In the genomic region with DNA sequence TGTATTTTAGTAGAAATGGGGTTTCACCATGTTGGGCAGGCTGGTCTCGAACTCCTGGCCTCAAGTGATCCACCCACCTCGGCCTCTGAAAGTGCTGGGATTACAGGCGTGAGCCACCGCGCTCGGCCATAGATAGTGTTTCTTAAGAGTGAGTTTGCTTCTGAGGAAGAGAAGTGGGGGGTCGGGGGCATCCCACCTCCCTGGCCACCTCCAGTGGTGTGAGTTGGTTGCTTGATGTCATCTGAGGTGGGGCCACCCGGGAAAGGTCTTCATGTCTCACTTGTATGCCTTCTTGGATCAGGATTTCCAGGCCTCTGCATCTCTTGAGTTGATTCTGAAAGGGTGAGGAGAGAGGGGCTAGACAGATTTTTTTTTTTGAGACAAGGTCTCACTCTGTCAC, we compare ENCODE assay signal across 26 cellular contexts.
"Had no signal": no experiment of that assay in that cellular context is flagged by ENCODE, and none has a peak within 500 bp of the region (broad histone marks: within the 10 kb centered on the region; RNA-seq: fewer than 3 reads in every experiment).

No MANE protein-coding gene starts in this region.

- H3K4me3 ChIP-seq: esophagus squamous epithelium, heart right ventricle, lung, prostate gland, right atrium auricular region, thoracic aorta, tibial nerve, upper lobe of left lung, uterus had no signal

- H3K27me3 ChIP-seq: esophagus squamous epithelium, heart right ventricle, right atrium auricular region, tibial nerve, upper lobe of left lung, uterus had no signal

- H3K27ac Mint-ChIP-seq: memory B cell; natural killer cell; stimulated activated memory B cell treated with anti-CD40 and anti-IgM and Interleukin-4, amounts not matched to agents 10 μg/mL and 1 μg/mL and 100 μg/mL, for 72 hours; stimulated activated naive CD8-positive, alpha-beta T cell treated with anti-CD3 and anti-CD28 coated beads, Interleukin-15, Interleukin-2, amounts not matched to agents 100 ng/mL and 50 ng/mL, for 24 hours had no signal

- H3K9me3 ChIP-seq: esophagus squamous epithelium, heart right ventricle, neutrophil, prostate gland, right atrium auricular region, thoracic aorta, tibial nerve, upper lobe of left lung, uterus had no signal

- DNase-seq: cortex of kidney; effector memory CD8-positive, alpha-beta T cell; erythroblast; esophagus squamous epithelium; foreskin melanocyte; glutamatergic neuron; heart right ventricle; hippocampal formation; kidney glomerular epithelial cell; natural killer cell; stimulated activated CD4-positive, alpha-beta T cell treated with anti-CD3 and anti-CD28 coated beads, Interleukin-4, amount 100 ng/mL, for 4 hours; upper lobe of left lung; uterus had no signal

- H3K36me3 Mint-ChIP-seq: memory B cell; natural killer cell; stimulated activated memory B cell treated with anti-CD40 and anti-IgM and Interleukin-4, amounts not matched to agents 10 μg/mL and 1 μg/mL and 100 μg/mL, for 72 hours had no signal

- H3K4me3 Mint-ChIP-seq: effector memory CD8-positive, alpha-beta T cell; memory B cell; natural killer cell; stimulated activated memory B cell treated with anti-CD40 and anti-IgM and Interleukin-4, amounts not matched to agents 10 μg/mL and 1 μg/mL and 100 μg/mL, for 72 hours; stimulated activated naive CD8-positive, alpha-beta T cell treated with anti-CD3 and anti-CD28 coated beads, Interleukin-15, Interleukin-2, amounts not matched to agents 100 ng/mL and 50 ng/mL, for 24 hours had no signal

- H3K4me1 Mint-ChIP-seq: memory B cell; natural killer cell; stimulated activated memory B cell treated with anti-CD40 and anti-IgM and Interleukin-4, amounts not matched to agents 10 μg/mL and 1 μg/mL and 100 μg/mL, for 72 hours had no signal

- H3K4me1 ChIP-seq: uterus had no signal

- H3K27ac ChIP-seq: esophagus squamous epithelium, heart right ventricle, neutrophil, parathyroid adenoma, prostate gland, right atrium auricular region, thoracic aorta, uterus had no signal

- H3K9me3 Mint-ChIP-seq: effector memory CD8-positive, alpha-beta T cell; memory B cell; natural killer cell; stimulated activated memory B cell treated with anti-CD40 and anti-IgM and Interleukin-4, amounts not matched to agents 10 μg/mL and 1 μg/mL and 100 μg/mL, for 72 hours; stimulated activated naive CD8-positive, alpha-beta T cell treated with anti-CD3 and anti-CD28 coated beads, Interleukin-15, Interleukin-2, amounts not matched to agents 100 ng/mL and 50 ng/mL, for 24 hours had no signal

- ATAC-seq: effector memory CD8-positive, alpha-beta T cell; heart right ventricle; natural killer cell; sciatic nerve; stimulated activated memory B cell treated with anti-CD40 and anti-IgM and Interleukin-4, amounts not matched to agents 10 μg/mL and 1 μg/mL and 100 μg/mL, for 72 hours had no signal

- FAIRE-seq: endometrium, islet of Langerhans had no signal

- H3K9ac ChIP-seq: parathyroid adenoma had no signal

- H3K36me3 ChIP-seq: esophagus squamous epithelium, heart right ventricle, neutrophil, prostate gland, right atrium auricular region, thoracic aorta, tibial nerve, upper lobe of left lung, uterus had no signal
